Comparison of ENCODE assay signal across 1 cellular context in genomic region chr2:69683170-69683971, GRCh38.
TF ChIP-seq lines count a peak whose summit lies in the region.

No MANE protein-coding gene starts in this region.

TF ChIP-seq in endothelial cell of umbilical vein, 7 proteins besides CTCF, POLR2A, EP300 and RAD21:
- TF ChIP-seq EZH2 (IDR thresholded peaks at IDR 0.05; ENCODE audit: borderline replicate concordance, low read depth, low read length, severe bottlenecking) = no peak
- peak; percentile 49 for TF ChIP-seq FOS (IDR thresholded peaks at IDR 0.05; ENCODE audit: borderline replicate concordance, insufficient read depth, low read length)
- peak; percentile 99 for TF ChIP-seq GATA2 (IDR thresholded peaks at IDR 0.05; ENCODE audit: insufficient read depth, insufficient read length, low read depth, low read length)
- TF ChIP-seq MYC (IDR thresholded peaks at IDR 0.05; ENCODE audit: low read depth, low read length) = no peak
- peak; percentile 95 for TF ChIP-seq JUN (IDR thresholded peaks at IDR 0.05; ENCODE audit: borderline replicate concordance, insufficient read depth, insufficient read length, low read depth)
- TF ChIP-seq POLR2AphosphoS5 (IDR thresholded peaks at IDR 0.05; ENCODE audit: insufficient read depth, low read depth, low read length) = peak; percentile 87
- TF ChIP-seq, protein P1, sequence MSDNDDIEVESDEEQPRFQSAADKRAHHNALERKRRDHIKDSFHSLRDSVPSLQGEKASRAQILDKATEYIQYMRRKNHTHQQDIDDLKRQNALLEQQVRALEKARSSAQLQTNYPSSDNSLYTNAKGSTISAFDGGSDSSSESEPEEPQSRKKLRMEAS (IDR thresholded peaks at IDR 0.05; ENCODE audit: insufficient read depth, insufficient read length) = no peak
